19 cellular contexts compared by ENCODE assay signal in genomic region chr22:43411981-43412807, GRCh38. TPM values are rescaled to one million over a fixed set of nuclear protein-coding genes. Genes with fewer than 3 reads are reported as not detected.
A peak's percentile ranks its signal among the peaks of the same experiment; 100 is the strongest.
DNase-seq lines count a peak whose midpoint lies in the region; ATAC-seq, FAIRE-seq and TF ChIP-seq lines count a peak whose summit lies in the region.
"Had no signal": no experiment of that assay in that cellular context is flagged by ENCODE, and none has a peak within 500 bp of the region (broad histone marks: within the 10 kb centered on the region; RNA-seq: fewer than 3 reads in every experiment).

TSS of gene MPPED1 (plus strand) at chr22:43412014. CDS start at chr22:43424986, 12,972 bp downstream.

- no peak within 1 kb of the TSS for H3K27ac ChIP-seq in WERI-Rb-1
- no peak within 1 kb of the TSS for H3K27ac ChIP-seq in stomach
- H3K27ac ChIP-seq: sigmoid colon, upper lobe of right lung had no signal

- intact Hi-C loops in stomach (cut with DNase I; ENCODE audit: low total_unique reads): no loop called here

- H3K9me3 ChIP-seq in WERI-Rb-1 (ENCODE audit: severe bottlenecking): no peaks in the 10 kb centered on the region
- H3K9me3 ChIP-seq in stomach: no peaks in the 10 kb centered on the region
- H3K9me3 ChIP-seq: sigmoid colon, upper lobe of right lung had no signal

- H3K36me3 ChIP-seq in WERI-Rb-1 (no peaks in the 10 kb centered on the region), stomach (no peaks in the 10 kb centered on the region)
- H3K36me3 ChIP-seq: sigmoid colon, upper lobe of right lung had no signal

- 1 to 11% (median 3%) methylated on average over 8 to 71 of the region's 75 CpGs for WGBS in stomach, 5 donors

- H3K4me1 ChIP-seq in stomach: peaks cover 0 to 8% (median 3%) of the 10 kb centered on the region in 4 donors
- H3K4me1 ChIP-seq: upper lobe of right lung had no signal

- ATAC-seq in HG03378 (IDR thresholded peaks at IDR 0.05; ENCODE audit: unreplicated experiment): no peak
- ATAC-seq: upper lobe of right lung had no signal

- DNase-seq in NCI-H748 (lab: John Stamatoyannopoulos, UW; ENCODE audit: unreplicated experiment) (peak; percentile 48), NCI-H748 treated with DMSO at 0.1 percent for 48 hours (lab: John Stamatoyannopoulos, UW) (no peak), WERI-Rb-1 (no peak), iPS-NIHi11 (ENCODE audit: low spot score) (peak; percentile 65), stomach (no peak), D721Med (ENCODE audit: insufficient read length, low spot score) (no peak), SHP77 (lab: John Stamatoyannopoulos, UW) (no peak)
- DNase-seq: activated B cell treated with CpG ODN at 0.5 μM for 24 hours; activated gamma-delta T cell treated with Interleukin-2 at 50 U/mL for 16 hours; effector CD4-positive, alpha-beta T cell; GDM1; kidney; MV-4-11; sigmoid colon; stimulated activated CD4-positive, alpha-beta T cell treated with anti-CD3 and anti-CD28 coated beads, Interleukin-4, amount 100 ng/mL, for 24 hours; upper lobe of right lung had no signal

- no peak for TF ChIP-seq CTCF in WERI-Rb-1 (IDR thresholded peaks at IDR 0.05; ENCODE audit: low read depth, low read length)
- TF ChIP-seq CTCF in stomach (IDR thresholded peaks at IDR 0.05): no peak
- TF ChIP-seq CTCF in D721Med (IDR thresholded peaks at IDR 0.05; ENCODE audit: insufficient read depth, missing control alignments): no peak

- TF ChIP-seq POLR2A in stomach (IDR thresholded peaks at IDR 0.05): no peak

- no peak for FAIRE-seq in D721Med (lab: Jason Lieb, UNC)
- FAIRE-seq: GM19239, kidney had no signal

- H3K27me3 ChIP-seq in WERI-Rb-1 (ENCODE audit: insufficient read depth, low read depth, severe bottlenecking): no peaks in the 10 kb centered on the region
- H3K27me3 ChIP-seq in stomach: peaks cover 0 to 79% (median 38%) of the 10 kb centered on the region in 3 donors

- TF ChIP-seq EP300 in stomach (IDR thresholded peaks at IDR 0.05): no peak

- H3K4me3 ChIP-seq in WERI-Rb-1 (ENCODE audit: low read depth, low read length): peak within 1 kb of the TSS; percentile 31
- peak within 1 kb of the TSS; percentile 13 to 32 (median 30) for H3K4me3 ChIP-seq in stomach
- H3K4me3 ChIP-seq: sigmoid colon, upper lobe of right lung had no signal

RNA-seq across cellular contexts. Expression of gene MPPED1, which starts in this region (rescaled TPM):
- 1 to 10 TPM in 1 of 5 donors, not detected in 4; 1.5 TPM for total RNA-seq in stomach
- polyA plus RNA-seq in stomach: under 1 TPM; 0.19 to 0.61 (median 0.33) TPM
- total RNA-seq: activated B cell treated with CpG ODN at 0.5 μM for 24 hours, kidney, myocyte, sigmoid colon, upper lobe of right lung had no signal
- polyA plus RNA-seq: sigmoid colon had no signal

Comparison
In these comparisons a context has a peak if more than half of its experiments do, and no peak if none do; other contexts are left out.
1. DNase-seq: peak in NCI-H748 (single experiment) and iPS-NIHi11 (single experiment); none in NCI-H748 treated with DMSO at 0.1 percent for 48 hours (single experiment), WERI-Rb-1 (single experiment), stomach (single experiment), D721Med (single experiment) and SHP77 (0 of 2).